ENCODE assay signal across 1 cellular context in the genomic region with DNA sequence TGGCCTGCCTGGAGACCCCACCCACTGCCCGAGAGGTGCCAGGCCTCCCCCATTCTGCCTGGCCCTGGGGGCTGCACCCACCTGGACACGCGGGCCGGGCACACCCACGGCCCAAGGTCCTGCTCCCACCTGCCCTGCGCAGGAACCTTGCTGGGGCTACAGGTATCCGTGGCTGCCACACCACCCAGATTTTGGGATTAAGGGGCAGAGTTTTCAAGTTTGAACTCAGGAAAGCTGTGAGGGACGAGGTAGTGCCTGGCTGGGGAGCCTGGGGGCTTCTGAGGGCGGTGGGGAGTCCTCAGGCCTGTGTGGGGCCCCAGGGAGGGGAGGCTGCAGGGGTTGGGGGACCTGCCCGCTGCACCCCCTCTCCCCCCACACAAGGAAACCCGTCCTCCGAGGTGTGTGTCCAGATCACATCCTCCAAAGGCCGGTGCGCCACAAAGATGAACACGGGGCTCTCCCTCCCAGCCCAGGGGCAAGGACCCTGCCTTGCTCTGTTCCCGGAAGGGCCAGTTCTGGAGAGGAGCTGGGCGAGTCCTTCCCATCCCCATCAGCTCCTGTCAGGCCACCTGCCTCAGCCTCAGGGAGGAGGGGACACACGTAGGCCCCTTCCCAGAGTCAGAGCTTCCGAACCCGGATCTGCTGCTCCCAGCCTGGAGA.
TF ChIP-seq lines count a peak whose summit lies in the region.

No MANE protein-coding gene starts in this region.

TF ChIP-seq in H1, 55 proteins besides CTCF, POLR2A, EP300 and RAD21:
- TF ChIP-seq, protein P1, sequence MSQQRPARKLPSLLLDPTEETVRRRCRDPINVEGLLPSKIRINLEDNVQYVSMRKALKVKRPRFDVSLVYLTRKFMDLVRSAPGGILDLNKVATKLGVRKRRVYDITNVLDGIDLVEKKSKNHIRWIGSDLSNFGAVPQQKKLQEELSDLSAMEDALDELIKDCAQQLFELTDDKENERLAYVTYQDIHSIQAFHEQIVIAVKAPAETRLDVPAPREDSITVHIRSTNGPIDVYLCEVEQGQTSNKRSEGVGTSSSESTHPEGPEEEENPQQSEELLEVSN (IDR thresholded peaks at IDR 0.05), result no peak
- TF ChIP-seq SP2 (IDR thresholded peaks at IDR 0.05; ENCODE audit: low read length), result no peak
- TF ChIP-seq RBBP5 (IDR thresholded peaks at IDR 0.05; ENCODE audit: borderline replicate concordance, low read depth, low read length), result no peak
- TF ChIP-seq BRCA1 (IDR thresholded peaks at IDR 0.05; ENCODE audit: low read depth, low read length), result no peak
- TF ChIP-seq SP1 (IDR thresholded peaks at IDR 0.05; ENCODE audit: low read depth, low read length), result no peak
- no peak for TF ChIP-seq BACH1 (IDR thresholded peaks at IDR 0.05; ENCODE audit: low read length)
- TF ChIP-seq EZH2 (IDR thresholded peaks at IDR 0.05; ENCODE audit: low read depth, low read length, severe bottlenecking), result no peak
- TF ChIP-seq SIN3A (conservative IDR thresholded peaks at IDR 0.05 in 1 of 2, IDR thresholded peaks at IDR 0.05 in 1 of 2; ENCODE audit: low read depth in 1 of 2, low read length in 2 of 2), result no peak
- no peak for TF ChIP-seq GABPA (IDR thresholded peaks at IDR 0.05; ENCODE audit: borderline replicate concordance, insufficient read depth, low read length)
- no peak for TF ChIP-seq SAP30 (IDR thresholded peaks at IDR 0.05; ENCODE audit: insufficient read depth, insufficient replicate concordance, low read length)
- TF ChIP-seq TAF1 (IDR thresholded peaks at IDR 0.05; ENCODE audit: low read depth, low read length), result no peak
- no peak for TF ChIP-seq KDM4A (IDR thresholded peaks at IDR 0.05; ENCODE audit: low read depth, low read length, severe bottlenecking)
